Comparison of ENCODE assay signal across 1 cellular context in genomic region chr11:120335928-120336640, GRCh38.
TF ChIP-seq lines count a peak whose summit lies in the region.

A gene with protein sequence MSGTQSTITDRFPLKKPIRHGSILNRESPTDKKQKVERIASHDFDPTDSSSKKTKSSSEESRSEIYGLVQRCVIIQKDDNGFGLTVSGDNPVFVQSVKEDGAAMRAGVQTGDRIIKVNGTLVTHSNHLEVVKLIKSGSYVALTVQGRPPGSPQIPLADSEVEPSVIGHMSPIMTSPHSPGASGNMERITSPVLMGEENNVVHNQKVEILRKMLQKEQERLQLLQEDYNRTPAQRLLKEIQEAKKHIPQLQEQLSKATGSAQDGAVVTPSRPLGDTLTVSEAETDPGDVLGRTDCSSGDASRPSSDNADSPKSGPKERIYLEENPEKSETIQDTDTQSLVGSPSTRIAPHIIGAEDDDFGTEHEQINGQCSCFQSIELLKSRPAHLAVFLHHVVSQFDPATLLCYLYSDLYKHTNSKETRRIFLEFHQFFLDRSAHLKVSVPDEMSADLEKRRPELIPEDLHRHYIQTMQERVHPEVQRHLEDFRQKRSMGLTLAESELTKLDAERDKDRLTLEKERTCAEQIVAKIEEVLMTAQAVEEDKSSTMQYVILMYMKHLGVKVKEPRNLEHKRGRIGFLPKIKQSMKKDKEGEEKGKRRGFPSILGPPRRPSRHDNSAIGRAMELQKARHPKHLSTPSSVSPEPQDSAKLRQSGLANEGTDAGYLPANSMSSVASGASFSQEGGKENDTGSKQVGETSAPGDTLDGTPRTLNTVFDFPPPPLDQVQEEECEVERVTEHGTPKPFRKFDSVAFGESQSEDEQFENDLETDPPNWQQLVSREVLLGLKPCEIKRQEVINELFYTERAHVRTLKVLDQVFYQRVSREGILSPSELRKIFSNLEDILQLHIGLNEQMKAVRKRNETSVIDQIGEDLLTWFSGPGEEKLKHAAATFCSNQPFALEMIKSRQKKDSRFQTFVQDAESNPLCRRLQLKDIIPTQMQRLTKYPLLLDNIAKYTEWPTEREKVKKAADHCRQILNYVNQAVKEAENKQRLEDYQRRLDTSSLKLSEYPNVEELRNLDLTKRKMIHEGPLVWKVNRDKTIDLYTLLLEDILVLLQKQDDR (N-terminal part only) (plus strand): TSS chr11:120336413. CDS start chr11:120337244, 831 bp downstream.

TF ChIP-seq in K562, 482 proteins besides CTCF, POLR2A, EP300 and RAD21 (continued from another document and continues in another):
- TF ChIP-seq, protein P1, sequence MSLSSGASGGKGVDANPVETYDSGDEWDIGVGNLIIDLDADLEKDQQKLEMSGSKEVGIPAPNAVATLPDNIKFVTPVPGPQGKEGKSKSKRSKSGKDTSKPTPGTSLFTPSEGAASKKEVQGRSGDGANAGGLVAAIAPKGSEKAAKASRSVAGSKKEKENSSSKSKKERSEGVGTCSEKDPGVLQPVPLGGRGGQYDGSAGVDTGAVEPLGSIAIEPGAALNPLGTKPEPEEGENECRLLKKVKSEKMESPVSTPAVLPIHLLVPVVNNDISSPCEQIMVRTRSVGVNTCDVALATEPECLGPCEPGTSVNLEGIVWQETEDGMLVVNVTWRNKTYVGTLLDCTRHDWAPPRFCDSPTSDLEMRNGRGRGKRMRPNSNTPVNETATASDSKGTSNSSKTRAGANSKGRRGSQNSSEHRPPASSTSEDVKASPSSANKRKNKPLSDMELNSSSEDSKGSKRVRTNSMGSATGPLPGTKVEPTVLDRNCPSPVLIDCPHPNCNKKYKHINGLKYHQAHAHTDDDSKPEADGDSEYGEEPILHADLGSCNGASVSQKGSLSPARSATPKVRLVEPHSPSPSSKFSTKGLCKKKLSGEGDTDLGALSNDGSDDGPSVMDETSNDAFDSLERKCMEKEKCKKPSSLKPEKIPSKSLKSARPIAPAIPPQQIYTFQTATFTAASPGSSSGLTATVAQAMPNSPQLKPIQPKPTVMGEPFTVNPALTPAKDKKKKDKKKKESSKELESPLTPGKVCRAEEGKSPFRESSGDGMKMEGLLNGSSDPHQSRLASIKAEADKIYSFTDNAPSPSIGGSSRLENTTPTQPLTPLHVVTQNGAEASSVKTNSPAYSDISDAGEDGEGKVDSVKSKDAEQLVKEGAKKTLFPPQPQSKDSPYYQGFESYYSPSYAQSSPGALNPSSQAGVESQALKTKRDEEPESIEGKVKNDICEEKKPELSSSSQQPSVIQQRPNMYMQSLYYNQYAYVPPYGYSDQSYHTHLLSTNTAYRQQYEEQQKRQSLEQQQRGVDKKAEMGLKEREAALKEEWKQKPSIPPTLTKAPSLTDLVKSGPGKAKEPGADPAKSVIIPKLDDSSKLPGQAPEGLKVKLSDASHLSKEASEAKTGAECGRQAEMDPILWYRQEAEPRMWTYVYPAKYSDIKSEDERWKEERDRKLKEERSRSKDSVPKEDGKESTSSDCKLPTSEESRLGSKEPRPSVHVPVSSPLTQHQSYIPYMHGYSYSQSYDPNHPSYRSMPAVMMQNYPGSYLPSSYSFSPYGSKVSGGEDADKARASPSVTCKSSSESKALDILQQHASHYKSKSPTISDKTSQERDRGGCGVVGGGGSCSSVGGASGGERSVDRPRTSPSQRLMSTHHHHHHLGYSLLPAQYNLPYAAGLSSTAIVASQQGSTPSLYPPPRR (CRISPR knock-in tag; IDR thresholded peaks at IDR 0.05; ENCODE audit: borderline replicate concordance) = no peak
- peak; percentile 40 for TF ChIP-seq RBBP5 (IDR thresholded peaks at IDR 0.05; ENCODE audit: borderline replicate concordance, insufficient read depth, low read length, poor library complexity, severe bottlenecking)
- TF ChIP-seq, protein P2, sequence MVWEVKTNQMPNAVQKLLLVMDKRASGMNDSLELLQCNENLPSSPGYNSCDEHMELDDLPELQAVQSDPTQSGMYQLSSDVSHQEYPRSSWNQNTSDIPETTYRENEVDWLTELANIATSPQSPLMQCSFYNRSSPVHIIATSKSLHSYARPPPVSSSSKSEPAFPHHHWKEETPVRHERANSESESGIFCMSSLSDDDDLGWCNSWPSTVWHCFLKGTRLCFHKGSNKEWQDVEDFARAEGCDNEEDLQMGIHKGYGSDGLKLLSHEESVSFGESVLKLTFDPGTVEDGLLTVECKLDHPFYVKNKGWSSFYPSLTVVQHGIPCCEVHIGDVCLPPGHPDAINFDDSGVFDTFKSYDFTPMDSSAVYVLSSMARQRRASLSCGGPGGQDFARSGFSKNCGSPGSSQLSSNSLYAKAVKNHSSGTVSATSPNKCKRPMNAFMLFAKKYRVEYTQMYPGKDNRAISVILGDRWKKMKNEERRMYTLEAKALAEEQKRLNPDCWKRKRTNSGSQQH (CRISPR knock-in tag; IDR thresholded peaks at IDR 0.05) = no peak
- TF ChIP-seq HEY1 (CRISPR knock-in tag; IDR thresholded peaks at IDR 0.05; ENCODE audit: borderline replicate concordance) = no peak
- peak; percentile 43; the same call in 1 of the 2 replicates for TF ChIP-seq FOXM1 (IDR thresholded peaks at IDR 0.05; ENCODE audit: low read depth)
- peak; percentile 17; the same call in 1 of the 2 replicates for TF ChIP-seq FOXM1 (CRISPR knock-in tag; IDR thresholded peaks at IDR 0.05; ENCODE audit: low read depth)
- TF ChIP-seq ZSCAN32 (CRISPR knock-in tag; IDR thresholded peaks at IDR 0.05) = no peak
- TF ChIP-seq ZNF764 (CRISPR knock-in tag; IDR thresholded peaks at IDR 0.05; ENCODE audit: low read depth) = no peak
- peak; percentile 62 to 66; a peak in 3 of 4 replicates for TF ChIP-seq NONO (IDR thresholded peaks at IDR 0.05; ENCODE audit: low read depth in 2 of 2, low read length in 1 of 2)
- TF ChIP-seq, protein P3, sequence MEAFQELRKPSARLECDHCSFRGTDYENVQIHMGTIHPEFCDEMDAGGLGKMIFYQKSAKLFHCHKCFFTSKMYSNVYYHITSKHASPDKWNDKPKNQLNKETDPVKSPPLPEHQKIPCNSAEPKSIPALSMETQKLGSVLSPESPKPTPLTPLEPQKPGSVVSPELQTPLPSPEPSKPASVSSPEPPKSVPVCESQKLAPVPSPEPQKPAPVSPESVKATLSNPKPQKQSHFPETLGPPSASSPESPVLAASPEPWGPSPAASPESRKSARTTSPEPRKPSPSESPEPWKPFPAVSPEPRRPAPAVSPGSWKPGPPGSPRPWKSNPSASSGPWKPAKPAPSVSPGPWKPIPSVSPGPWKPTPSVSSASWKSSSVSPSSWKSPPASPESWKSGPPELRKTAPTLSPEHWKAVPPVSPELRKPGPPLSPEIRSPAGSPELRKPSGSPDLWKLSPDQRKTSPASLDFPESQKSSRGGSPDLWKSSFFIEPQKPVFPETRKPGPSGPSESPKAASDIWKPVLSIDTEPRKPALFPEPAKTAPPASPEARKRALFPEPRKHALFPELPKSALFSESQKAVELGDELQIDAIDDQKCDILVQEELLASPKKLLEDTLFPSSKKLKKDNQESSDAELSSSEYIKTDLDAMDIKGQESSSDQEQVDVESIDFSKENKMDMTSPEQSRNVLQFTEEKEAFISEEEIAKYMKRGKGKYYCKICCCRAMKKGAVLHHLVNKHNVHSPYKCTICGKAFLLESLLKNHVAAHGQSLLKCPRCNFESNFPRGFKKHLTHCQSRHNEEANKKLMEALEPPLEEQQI (IDR thresholded peaks at IDR 0.05) = peak; percentile 98
- no peak for TF ChIP-seq ZNF77 (CRISPR knock-in tag; IDR thresholded peaks at IDR 0.05)
- TF ChIP-seq, protein P4, sequence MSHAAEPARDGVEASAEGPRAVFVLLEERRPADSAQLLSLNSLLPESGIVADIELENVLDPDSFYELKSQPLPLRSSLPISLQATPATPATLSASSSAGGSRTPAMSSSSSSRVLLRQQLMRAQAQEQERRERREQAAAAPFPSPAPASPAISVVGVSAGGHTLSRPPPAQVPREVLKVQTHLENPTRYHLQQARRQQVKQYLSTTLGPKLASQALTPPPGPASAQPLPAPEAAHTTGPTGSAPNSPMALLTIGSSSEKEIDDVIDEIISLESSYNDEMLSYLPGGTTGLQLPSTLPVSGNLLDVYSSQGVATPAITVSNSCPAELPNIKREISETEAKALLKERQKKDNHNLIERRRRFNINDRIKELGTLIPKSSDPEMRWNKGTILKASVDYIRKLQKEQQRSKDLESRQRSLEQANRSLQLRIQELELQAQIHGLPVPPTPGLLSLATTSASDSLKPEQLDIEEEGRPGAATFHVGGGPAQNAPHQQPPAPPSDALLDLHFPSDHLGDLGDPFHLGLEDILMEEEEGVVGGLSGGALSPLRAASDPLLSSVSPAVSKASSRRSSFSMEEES (CRISPR knock-in tag; IDR thresholded peaks at IDR 0.05) = no peak
- TF ChIP-seq, protein P5, sequence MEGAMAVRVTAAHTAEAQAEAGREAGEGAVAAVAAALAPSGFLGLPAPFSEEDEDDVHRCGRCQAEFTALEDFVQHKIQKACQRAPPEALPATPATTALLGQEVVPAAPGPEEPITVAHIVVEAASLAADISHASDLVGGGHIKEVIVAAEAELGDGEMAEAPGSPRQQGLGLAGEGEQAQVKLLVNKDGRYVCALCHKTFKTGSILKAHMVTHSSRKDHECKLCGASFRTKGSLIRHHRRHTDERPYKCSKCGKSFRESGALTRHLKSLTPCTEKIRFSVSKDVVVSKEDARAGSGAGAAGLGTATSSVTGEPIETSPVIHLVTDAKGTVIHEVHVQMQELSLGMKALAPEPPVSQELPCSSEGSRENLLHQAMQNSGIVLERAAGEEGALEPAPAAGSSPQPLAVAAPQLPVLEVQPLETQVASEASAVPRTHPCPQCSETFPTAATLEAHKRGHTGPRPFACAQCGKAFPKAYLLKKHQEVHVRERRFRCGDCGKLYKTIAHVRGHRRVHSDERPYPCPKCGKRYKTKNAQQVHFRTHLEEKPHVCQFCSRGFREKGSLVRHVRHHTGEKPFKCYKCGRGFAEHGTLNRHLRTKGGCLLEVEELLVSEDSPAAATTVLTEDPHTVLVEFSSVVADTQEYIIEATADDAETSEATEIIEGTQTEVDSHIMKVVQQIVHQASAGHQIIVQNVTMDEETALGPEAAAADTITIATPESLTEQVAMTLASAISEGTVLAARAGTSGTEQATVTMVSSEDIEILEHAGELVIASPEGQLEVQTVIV (CRISPR knock-in tag; IDR thresholded peaks at IDR 0.05; ENCODE audit: borderline replicate concordance) = no peak
- TF ChIP-seq KAT7 (CRISPR knock-in tag; IDR thresholded peaks at IDR 0.05; ENCODE audit: borderline replicate concordance) = no peak
- TF ChIP-seq PURB (CRISPR knock-in tag; IDR thresholded peaks at IDR 0.05; ENCODE audit: low read depth) = no peak
- TF ChIP-seq E2F1 (CRISPR knock-in tag; IDR thresholded peaks at IDR 0.05) = no peak
- TF ChIP-seq RBM17 (IDR thresholded peaks at IDR 0.05; ENCODE audit: borderline replicate concordance, low read depth, low read length) = no peak
- TF ChIP-seq PRDM10 (IDR thresholded peaks at IDR 0.05; ENCODE audit: partially characterized antibody) = peak; percentile 32
- TF ChIP-seq TOE1 (IDR thresholded peaks at IDR 0.05; ENCODE audit: borderline replicate concordance) = peak; percentile 85
- no peak for TF ChIP-seq TOE1 (CRISPR knock-in tag; IDR thresholded peaks at IDR 0.05; ENCODE audit: borderline replicate concordance, low read depth)
- no peak for TF ChIP-seq CEBPG (CRISPR knock-in tag; IDR thresholded peaks at IDR 0.05)
- TF ChIP-seq CEBPG (tag; conservative IDR thresholded peaks at IDR 0.05 in 1 of 2, IDR thresholded peaks at IDR 0.05 in 1 of 2) = peak in 1 of 2 experiments; percentile 65; a peak in 2 of 4 replicates
- TF ChIP-seq ADNP (tag; IDR thresholded peaks at IDR 0.05) = peak; percentile 35; the same call in 1 of the 2 replicates
- 0 out of 2 replicates have a peak, but pooled peaks have one; percentile 55 for TF ChIP-seq SRSF1 (IDR thresholded peaks at IDR 0.05; ENCODE audit: low read depth, low read length)
- TF ChIP-seq NCOA4 (IDR thresholded peaks at IDR 0.05; ENCODE audit: partially characterized antibody) = no peak
- no peak for TF ChIP-seq ZNF584 (CRISPR knock-in tag; IDR thresholded peaks at IDR 0.05; ENCODE audit: low read depth)
- no peak for TF ChIP-seq FUS (optimal IDR thresholded peaks at IDR 0.05; ENCODE audit: low read depth, low read length)
- peak; percentile 56; the same call in 1 of the 2 replicates for TF ChIP-seq SMAD3 (CRISPR knock-in tag; conservative IDR thresholded peaks at IDR 0.05)
- TF ChIP-seq MLLT1 (IDR thresholded peaks at IDR 0.05) = peak in 1 of 2 experiments; percentile 41; a peak in 1 of 4 replicates
- 0 out of 2 replicates have a peak, but pooled peaks have one; percentile 57 for TF ChIP-seq ZNF830 (CRISPR knock-in tag; IDR thresholded peaks at IDR 0.05)
